ENCODE assay signal across 8 cellular contexts in genomic region chr2:198657520-198658121, GRCh38.
DNase-seq lines count a peak whose midpoint lies in the region; ATAC-seq, FAIRE-seq and TF ChIP-seq lines count a peak whose summit lies in the region.

No MANE protein-coding gene starts in this region.

- DNase-seq in NCI-H748 treated with DMSO at 0.1 percent for 48 hours (lab: John Stamatoyannopoulos, UW) (peak; percentile 34), fibroblast of peridontal ligament (ENCODE audit: extremely low read depth) (peak; percentile 63), GM12891 (ENCODE audit: insufficient read length, low spot score) (no peak), occipital lobe (lab: John Stamatoyannopoulos, UW) (no peak)
- DNase-seq in stimulated activated CD4-positive, alpha-beta T cell treated with anti-CD3 and anti-CD28 coated beads, Interleukin-4, amount 100 ng/mL, for 24 hours: no peak

- TF ChIP-seq CTCF in 22Rv1 (IDR thresholded peaks at IDR 0.05) (peak; percentile 80), GM12874 (IDR thresholded peaks at IDR 0.05; ENCODE audit: insufficient read depth, low read depth, low read length) (peak; percentile 48; the same call in 1 of the 2 replicates)

- FAIRE-seq in GM12891 (lab: Jason Lieb, UNC): no peak

- H3K27ac ChIP-seq in 22Rv1: 0 out of 2 replicates have a peak overlapping the region, but pooled peaks have one; percentile 35

- ATAC-seq in HG03196 (IDR thresholded peaks at IDR 0.05; ENCODE audit: unreplicated experiment): no peak

- TF ChIP-seq POLR2A in GM12891 (IDR thresholded peaks at IDR 0.05; ENCODE audit: low read depth, low read length): no peak

TF ChIP-seq in GM12891, 5 proteins besides CTCF, POLR2A, EP300 and RAD21:
- TF ChIP-seq TAF1 (IDR thresholded peaks at IDR 0.05; ENCODE audit: low read depth, low read length): no peak

Comparison
In these comparisons a context has a peak if more than half of its experiments do, and no peak if none do; other contexts are left out.
1. DNase-seq: peak in NCI-H748 treated with DMSO at 0.1 percent for 48 hours (single experiment) and fibroblast of peridontal ligament (single experiment); none in GM12891 (single experiment), occipital lobe (single experiment) and stimulated activated CD4-positive, alpha-beta T cell treated with anti-CD3 and anti-CD28 coated beads, Interleukin-4, amount 100 ng/mL, for 24 hours (single experiment).